Comparison of ENCODE assay signal across 9 cellular contexts in the genomic region with DNA sequence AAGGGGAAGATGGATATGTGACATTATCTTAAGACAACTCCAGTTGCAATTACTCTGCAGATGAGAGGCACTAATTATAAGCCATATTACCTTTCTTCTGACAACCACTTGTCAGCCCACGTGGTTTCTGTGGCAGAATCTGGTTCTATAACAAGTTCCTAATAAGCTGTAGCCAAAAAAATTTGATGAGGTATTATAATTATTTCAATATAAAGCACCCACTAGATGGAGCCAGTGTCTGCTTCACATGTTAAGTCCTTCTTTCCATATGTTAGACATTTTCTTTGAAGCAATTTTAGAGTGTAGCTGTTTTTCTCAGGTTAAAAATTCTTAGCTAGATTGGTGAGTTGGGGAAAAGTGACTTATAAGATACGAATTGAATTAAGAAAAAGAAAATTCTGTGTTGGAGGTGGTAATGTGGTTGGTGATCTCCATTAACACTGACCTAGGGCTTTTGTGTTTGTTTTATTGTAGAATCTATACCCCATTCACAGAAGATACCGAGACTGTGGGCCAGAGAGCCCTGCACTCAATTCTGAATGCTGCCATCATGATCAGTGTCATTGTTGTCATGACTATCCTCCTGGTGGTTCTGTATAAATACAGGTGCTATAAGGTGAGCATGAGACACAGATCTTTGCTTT. TPM values are rescaled to one million over a fixed set of nuclear protein-coding genes. Genes with fewer than 3 reads are reported as not detected.
DNase-seq lines count a peak whose midpoint lies in the region; ATAC-seq and TF ChIP-seq lines count a peak whose summit lies in the region.
"Had no signal": no experiment of that assay in that cellular context is flagged by ENCODE, and none has a peak within 500 bp of the region (broad histone marks: within the 10 kb centered on the region; RNA-seq: fewer than 3 reads in every experiment).

No MANE protein-coding gene starts in this region.

- WGBS in heart right ventricle, 2 donors, result 50 to 57% methylated on average over 3 of the region's 3 CpGs
- 29 to 34% methylated on average over 3 of the region's 3 CpGs for WGBS in body of pancreas, 2 donors
- 64 to 65% methylated on average over 3 of the region's 3 CpGs for WGBS in sigmoid colon, 2 donors

- H3K36me3 Mint-ChIP-seq in memory B cell, result peaks cover 42% of the 10 kb centered on the region

- H3K9me3 Mint-ChIP-seq in memory B cell, result no peaks in the 10 kb centered on the region
- H3K9me3 Mint-ChIP-seq: dendritic cell treated with granulocyte-macrophage colony-stimulating factor and Interleukin-4, amounts not matched to agents 40 ng/mL and 50 ng/mL, for 4 days had no signal

- H3K36me3 ChIP-seq in heart right ventricle (peaks cover 0 to 100% (median 42%) of the 10 kb centered on the region in 9 donors), body of pancreas (replicated peaks in 1 of 2; ENCODE audit: insufficient read depth in 1 of 2, low read depth in 2 of 2) (peaks cover 0 to 17% of the 10 kb centered on the region in 2 donors), sigmoid colon (peaks cover 27 to 81% (median 38%) of the 10 kb centered on the region in 4 donors)

- no peak overlapping the region for H3K4me3 ChIP-seq in heart right ventricle
- no peak overlapping the region for H3K4me3 ChIP-seq in body of pancreas
- no peak overlapping the region for H3K4me3 ChIP-seq in sigmoid colon

- H3K27me3 ChIP-seq in heart right ventricle (no peaks in the 10 kb centered on the region), body of pancreas (no peaks in the 10 kb centered on the region), sigmoid colon (no peaks in the 10 kb centered on the region)

- no peak for TF ChIP-seq POLR2A in body of pancreas (IDR thresholded peaks at IDR 0.05)
- TF ChIP-seq POLR2A in sigmoid colon (IDR thresholded peaks at IDR 0.05), result no peak

- H3K9me3 ChIP-seq in heart right ventricle (no peaks in the 10 kb centered on the region), body of pancreas (no peaks in the 10 kb centered on the region), sigmoid colon (no peaks in the 10 kb centered on the region)

- no peaks in the 10 kb centered on the region for H3K27me3 Mint-ChIP-seq in memory B cell
- H3K27me3 Mint-ChIP-seq: dendritic cell treated with granulocyte-macrophage colony-stimulating factor and Interleukin-4, amounts not matched to agents 40 ng/mL and 50 ng/mL, for 4 days had no signal

- peaks cover 2% of the 10 kb centered on the region for H3K4me1 Mint-ChIP-seq in memory B cell

- peak; percentile 16 to 62 (median 55) for TF ChIP-seq CTCF in heart right ventricle (IDR thresholded peaks at IDR 0.05)
- TF ChIP-seq CTCF in body of pancreas (IDR thresholded peaks at IDR 0.05), result peak; percentile 15 to 46 (median 39)
- TF ChIP-seq CTCF in sigmoid colon (IDR thresholded peaks at IDR 0.05), result peak in 2 of 4 experiments; percentile 12 to 36

- H3K27ac ChIP-seq in heart right ventricle (no peak overlapping the region), body of pancreas (no peak overlapping the region), sigmoid colon (no peak overlapping the region)

- H3K4me1 ChIP-seq in heart right ventricle (peaks cover 0 to 18% (median 0%) of the 10 kb centered on the region in 9 donors), body of pancreas (no peaks in the 10 kb centered on the region), sigmoid colon (no peaks in the 10 kb centered on the region)

- DNase-seq in heart right ventricle (no peak), left ventricle myocardium superior (no peak), NCI-H1694 treated with DMSO at 0.1 percent for 48 hours (lab: John Stamatoyannopoulos, UW) (peak; percentile 92), body of pancreas (no peak), memory B cell (ENCODE audit: low spot score in 2 of 2) (peak in 1 of 2 donors; percentile 7), sigmoid colon (no peak)

- TF ChIP-seq EP300 in sigmoid colon (IDR thresholded peaks at IDR 0.05), result no peak

- no peak overlapping the region for H3K4me3 Mint-ChIP-seq in memory B cell
- H3K4me3 Mint-ChIP-seq: dendritic cell treated with granulocyte-macrophage colony-stimulating factor and Interleukin-4, amounts not matched to agents 40 ng/mL and 50 ng/mL, for 4 days had no signal

- intact Hi-C loops in heart right ventricle (cut with DNase I) (loop anchor here in 9 of 10 donors (5.0 to 10.0 kb wide), 6 partner anchors 109 to 304 kb away; no protein-coding TSS in a partner anchor), left ventricle myocardium superior (cut with micrococcal nuclease) (no loop called here), body of pancreas (cut with DNase I) (no loop called here), sigmoid colon (cut with DNase I) (no loop called here)

- ATAC-seq in heart right ventricle (no peak), left ventricle myocardium superior (no peak), body of pancreas (no peak), memory B cell (ENCODE audit: low read depth) (peak; percentile 55), GM18502 (IDR thresholded peaks at IDR 0.05; ENCODE audit: poor library complexity, unreplicated experiment) (no peak), HG02884 (IDR thresholded peaks at IDR 0.05; ENCODE audit: unreplicated experiment) (no peak)

- no peak overlapping the region for H3K27ac Mint-ChIP-seq in memory B cell
- H3K27ac Mint-ChIP-seq: dendritic cell treated with granulocyte-macrophage colony-stimulating factor and Interleukin-4, amounts not matched to agents 40 ng/mL and 50 ng/mL, for 4 days had no signal

RNA-seq across cellular contexts. Expression of a gene that starts 36.9 kb away (rescaled TPM):
- 10 to 100 TPM; 19.9 to 33.7 (median 24.9) TPM for total RNA-seq in heart right ventricle
- 10 to 100 TPM; 13.2 to 15.5 TPM for polyA plus RNA-seq in heart right ventricle
- 24.1 TPM for total RNA-seq in left ventricle myocardium superior
- 10 to 100 TPM; 14.2 to 21.8 TPM for total RNA-seq in body of pancreas
- 10 to 100 TPM; 34.9 to 53.5 (median 46.4) TPM for total RNA-seq in sigmoid colon
- polyA plus RNA-seq in sigmoid colon, result 10 to 100 TPM; 11.4 to 47.4 (median 14.3) TPM

Comparison
In these comparisons a context has a peak if more than half of its experiments do, and no peak if none do; other contexts are left out.
1. intact Hi-C loops: an anchor here in heart right ventricle (5.0 to 10.0 kb wide); none called in left ventricle myocardium superior, body of pancreas and sigmoid colon.